In the genomic region with DNA sequence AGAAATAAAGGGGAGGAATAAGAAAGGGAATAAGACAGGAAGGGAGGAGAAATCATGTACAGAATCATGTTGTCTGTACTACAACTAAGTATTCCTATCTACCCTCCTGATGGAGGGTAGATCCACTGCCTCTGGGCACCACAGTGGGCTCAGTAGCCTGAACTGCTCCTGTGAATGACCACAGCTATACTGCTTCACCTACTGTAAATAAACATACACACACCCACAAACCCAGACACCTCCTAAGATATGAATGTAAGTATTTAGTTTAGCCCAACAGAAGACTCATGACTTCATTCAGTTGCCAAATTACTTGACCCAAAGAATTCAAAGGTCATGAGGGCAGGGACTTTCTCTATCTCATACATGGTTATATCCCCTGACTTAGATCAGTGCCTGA, we compare ENCODE assay signal across 23 cellular contexts.
"Had no signal": no experiment of that assay in that cellular context is flagged by ENCODE, and none has a peak within 500 bp of the region (broad histone marks: within the 10 kb centered on the region; RNA-seq: fewer than 3 reads in every experiment).

No MANE protein-coding gene starts in this region.

- ATAC-seq: foreskin keratinocyte; gastroesophageal sphincter; heart left ventricle; left cardiac atrium; left lung; naive thymus-derived CD8-positive, alpha-beta T cell; right cardiac atrium; stimulated activated effector memory CD8-positive, alpha-beta T cell treated with anti-CD3 and anti-CD28 coated beads, Interleukin-12 subunit alpha, Interleukin-12 subunit beta, amount 100 ng/mL, for 72 hours had no signal

- H3K36me3 ChIP-seq: gastroesophageal sphincter, heart left ventricle, left lung, prostate gland, sigmoid colon, tibial artery had no signal

- DNase-seq: dorsolateral prefrontal cortex; effector CD4-positive, alpha-beta T cell; foreskin keratinocyte; heart left ventricle; left cardiac atrium; left lung; mesendoderm; midbrain; naive thymus-derived CD8-positive, alpha-beta T cell; nephron progenitor cell; nucleus accumbens; right cardiac atrium; sigmoid colon; stimulated activated CD4-positive, alpha-beta T cell treated with anti-CD3 and anti-CD28 coated beads, Interleukin-2, amount 100 ng/mL, for 24 hours; stimulated activated CD4-positive, alpha-beta T cell treated with anti-CD3 and anti-CD28 coated beads, Interleukin-4, amount 100 ng/mL, for 24 hours; stimulated activated naive CD4-positive, alpha-beta T cell treated with Interleukin-2 at 50 U/mL for 16 hours; substantia nigra; testis; tibial artery had no signal

- H3K4me3 ChIP-seq: dorsolateral prefrontal cortex, gastroesophageal sphincter, heart left ventricle, hepatocyte, left lung, prostate gland, sigmoid colon, testis, tibial artery had no signal

- H3K9me3 ChIP-seq: gastroesophageal sphincter, heart left ventricle, left lung, prostate gland, sigmoid colon, testis, tibial artery had no signal

- H3K27me3 ChIP-seq: foreskin keratinocyte, gastroesophageal sphincter, heart left ventricle, hepatocyte, left lung, sigmoid colon, testis, tibial artery had no signal

- H3K27ac ChIP-seq: dorsolateral prefrontal cortex, foreskin keratinocyte, gastroesophageal sphincter, heart left ventricle, hepatocyte, left lung, prostate gland, sigmoid colon, testis, tibial artery had no signal

- H3K4me2 ChIP-seq: hepatocyte had no signal

- H2AFZ ChIP-seq: hepatocyte had no signal

- H3K4me1 ChIP-seq: foreskin keratinocyte, gastroesophageal sphincter, left lung, prostate gland, sigmoid colon, testis had no signal
